11 cellular contexts compared by ENCODE assay signal in the genomic region with DNA sequence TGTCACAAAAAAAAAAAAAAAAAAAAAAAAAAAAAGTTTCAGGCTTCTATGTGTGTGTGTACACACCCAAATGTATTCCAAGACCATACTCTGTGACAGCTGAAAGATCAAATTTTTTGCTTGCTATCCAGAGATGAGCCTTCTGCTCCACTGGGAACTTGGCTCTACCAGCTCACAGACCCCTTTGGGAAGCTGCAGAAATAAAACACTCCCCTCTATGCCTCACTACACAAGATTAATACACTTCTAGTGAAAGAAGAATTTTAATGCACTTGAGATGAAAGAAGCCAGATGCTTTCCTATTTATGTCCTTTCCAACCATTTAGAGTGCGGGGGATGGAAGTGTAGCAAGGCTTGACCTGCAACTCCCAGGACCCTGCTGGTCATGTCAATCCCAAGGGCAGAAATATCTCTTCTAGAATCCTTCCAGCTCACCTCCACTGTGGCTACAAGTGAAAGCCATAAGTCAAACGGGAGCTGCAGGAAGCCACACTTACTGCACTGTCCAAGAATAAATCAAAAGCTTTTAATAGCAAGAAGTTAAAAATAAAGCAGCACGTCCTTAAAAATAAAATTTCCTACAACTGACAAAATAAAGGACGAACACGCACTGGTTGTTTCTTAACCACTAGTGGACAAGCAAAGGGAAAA. TPM values are rescaled to one million over a fixed set of nuclear protein-coding genes. Genes with fewer than 3 reads are reported as not detected.
DNase-seq lines count a peak whose midpoint lies in the region; ATAC-seq and TF ChIP-seq lines count a peak whose summit lies in the region.
"Had no signal": no experiment of that assay in that cellular context is flagged by ENCODE, and none has a peak within 500 bp of the region (broad histone marks: within the 10 kb centered on the region; RNA-seq: fewer than 3 reads in every experiment).

No MANE protein-coding gene starts in this region.

- H3K9me3 Mint-ChIP-seq in activated naive CD4-positive, alpha-beta T cell treated with anti-CD3 and anti-CD28 coated beads, Interleukin-2, amount 50 U/mL, for 72 hours: no peaks in the 10 kb centered on the region

- H3K4me3 ChIP-seq in tibial artery: no peak overlapping the region
- H3K4me3 ChIP-seq: GM23338 had no signal

- peak overlapping the region; percentile 54 to 60 for H3K27ac ChIP-seq in tibial artery

- no peaks in the 10 kb centered on the region for H3K27me3 Mint-ChIP-seq in T-helper 17 cell

- no peak for TF ChIP-seq CTCF in tibial artery (IDR thresholded peaks at IDR 0.05)

- H3K36me3 ChIP-seq in tibial artery: peaks cover 10 to 50% (median 28%) of the 10 kb centered on the region in 3 donors

- DNase-seq in activated naive CD4-positive, alpha-beta T cell treated with anti-CD3 and anti-CD28 coated beads, Interleukin-2, amount 50 U/mL, for 72 hours (ENCODE audit: low spot score in 2 of 2): no peak
- DNase-seq in activated naive CD4-positive, alpha-beta T cell (lab: John Stamatoyannopoulos, UW): no peak
- DNase-seq in T-helper 17 cell (no peak), left kidney (ENCODE audit: low read depth, low spot score) (peak; percentile 92), tibial artery (no peak), kidney glomerular epithelial cell (lab: John Stamatoyannopoulos, UW) (no peak), cerebellar cortex (ENCODE audit: low spot score) (no peak), ecto neural progenitor cell (ENCODE audit: low spot score) (no peak)
- DNase-seq: NCI-H1436, small intestine had no signal

- peaks cover 0 to 64% (median 41%) of the 10 kb centered on the region in 4 donors for H3K4me1 ChIP-seq in tibial artery

- no peaks in the 10 kb centered on the region for H3K27me3 ChIP-seq in tibial artery

- peak overlapping the region; percentile 28 for H3K4me3 Mint-ChIP-seq in T-helper 17 cell
- H3K4me3 Mint-ChIP-seq: GM23338 had no signal

- ATAC-seq in activated naive CD4-positive, alpha-beta T cell treated with anti-CD3 and anti-CD28 coated beads, Interleukin-2, amount 50 U/mL, for 72 hours: no peak
- ATAC-seq in T-helper 17 cell: no peak
- ATAC-seq: GM23338 had no signal

- peaks cover 22% of the 10 kb centered on the region for H3K4me1 Mint-ChIP-seq in T-helper 17 cell
- H3K4me1 Mint-ChIP-seq: GM23338 had no signal

- intact Hi-C loops in tibial artery (cut with DNase I; ENCODE audit: low total_unique reads): loop anchor here (5.0 kb wide), 2 partner anchors 34 to 79 kb away; a partner anchor contains a TSS

- H3K36me3 Mint-ChIP-seq in activated naive CD4-positive, alpha-beta T cell treated with anti-CD3 and anti-CD28 coated beads, Interleukin-2, amount 50 U/mL, for 72 hours: peaks cover 8 to 10% of the 10 kb centered on the region in 2 donors
- peaks cover 2% of the 10 kb centered on the region for H3K36me3 Mint-ChIP-seq in T-helper 17 cell (ENCODE audit: low read depth)

- H3K27ac Mint-ChIP-seq in activated naive CD4-positive, alpha-beta T cell treated with anti-CD3 and anti-CD28 coated beads, Interleukin-2, amount 50 U/mL, for 72 hours: peak overlapping the region; percentile 78 to 82
- peak overlapping the region; percentile 88 for H3K27ac Mint-ChIP-seq in T-helper 17 cell
- H3K27ac Mint-ChIP-seq: GM23338 had no signal

- H3K9me3 ChIP-seq in T-helper 17 cell (ENCODE audit: control insufficient read depth, low read length, poor library complexity, severe bottlenecking): no peaks in the 10 kb centered on the region
- H3K9me3 ChIP-seq in tibial artery: no peaks in the 10 kb centered on the region

RNA-seq across cellular contexts. Expression of a gene that starts 34.6 kb away (rescaled TPM):
- total RNA-seq in activated naive CD4-positive, alpha-beta T cell treated with anti-CD3 and anti-CD28 coated beads, Interleukin-2, amount 50 U/mL, for 72 hours: 10 to 100 TPM; 28.8 to 92.4 TPM
- 100 to 1,000 TPM; 186 to 190 TPM for total RNA-seq in T-helper 17 cell
